Comparison of ENCODE assay signal across 21 cellular contexts in genomic region chr15:25427861-25428260, GRCh38.
"Had no signal": no experiment of that assay in that cellular context is flagged by ENCODE, and none has a peak within 500 bp of the region (broad histone marks: within the 10 kb centered on the region; RNA-seq: fewer than 3 reads in every experiment).

No MANE protein-coding gene starts in this region.

- ATAC-seq: esophagus mucosa; gastrocnemius medialis; heart right ventricle; left lung; psoas muscle; right lobe of liver; stimulated activated naive B cell treated with anti-CD40 and anti-IgM and Interleukin-4, amounts not matched to agents 10 μg/mL and 1 μg/mL and 100 μg/mL, for 72 hours; stimulated activated naive CD8-positive, alpha-beta T cell treated with anti-CD3 and anti-CD28 coated beads, Interleukin-15, amount 100 ng/mL, for 72 hours; upper lobe of right lung had no signal

- H3K4me3 Mint-ChIP-seq: nephron progenitor cell; stimulated activated naive B cell treated with anti-CD40 and anti-IgM and Interleukin-4, amounts not matched to agents 10 μg/mL and 1 μg/mL and 100 μg/mL, for 72 hours; stimulated activated naive CD8-positive, alpha-beta T cell treated with anti-CD3 and anti-CD28 coated beads, Interleukin-15, amount 100 ng/mL, for 72 hours had no signal

- H3K36me3 ChIP-seq: gastrocnemius medialis, heart right ventricle, left lung, right lobe of liver, tibial nerve, upper lobe of right lung, vagina had no signal

- H3K27ac Mint-ChIP-seq: nephron progenitor cell; stimulated activated naive B cell treated with anti-CD40 and anti-IgM and Interleukin-4, amounts not matched to agents 10 μg/mL and 1 μg/mL and 100 μg/mL, for 72 hours; stimulated activated naive CD8-positive, alpha-beta T cell treated with anti-CD3 and anti-CD28 coated beads, Interleukin-15, amount 100 ng/mL, for 72 hours had no signal

- H3K27me3 ChIP-seq: gastrocnemius medialis, heart right ventricle, left lung, right lobe of liver, testis, tibial nerve, upper lobe of right lung, vagina had no signal

- H3K9me3 ChIP-seq: gastrocnemius medialis, heart right ventricle, left lung, psoas muscle, right lobe of liver, testis, tibial nerve, upper lobe of right lung, vagina had no signal

- H3K27me3 Mint-ChIP-seq: stimulated activated naive B cell treated with anti-CD40 and anti-IgM and Interleukin-4, amounts not matched to agents 10 μg/mL and 1 μg/mL and 100 μg/mL, for 72 hours; stimulated activated naive CD8-positive, alpha-beta T cell treated with anti-CD3 and anti-CD28 coated beads, Interleukin-15, amount 100 ng/mL, for 72 hours had no signal

- H3K27ac ChIP-seq: coronary artery, heart right ventricle, left lung, psoas muscle, right lobe of liver, testis, tibial nerve, upper lobe of right lung, vagina had no signal

- H3K4me3 ChIP-seq: coronary artery, gastrocnemius medialis, heart right ventricle, left lung, lung, psoas muscle, right lobe of liver, testis, tibial nerve, upper lobe of right lung, vagina had no signal

- DNase-seq: effector CD4-positive, alpha-beta T cell; gastrocnemius medialis; heart right ventricle; left lung; mesenchymal stem cell; midbrain; nephron progenitor cell; psoas muscle; retina; right lobe of liver; stimulated activated CD4-positive, alpha-beta T cell treated with anti-CD3 and anti-CD28 coated beads, Interleukin-2, amount 100 ng/mL, for 24 hours; stimulated activated CD4-positive, alpha-beta T cell treated with anti-CD3 and anti-CD28 coated beads, Interleukin-4, amount 100 ng/mL, for 4 hours; stimulated activated naive B cell treated with anti-CD40 and anti-IgM and Interleukin-4, amounts not matched to agents 10 μg/mL and 1 μg/mL and 100 μg/mL, for 72 hours; stimulated activated naive CD8-positive, alpha-beta T cell treated with anti-CD3 and anti-CD28 coated beads, Interleukin-15, amount 100 ng/mL, for 72 hours; testis; upper lobe of right lung had no signal

- H3K4me1 Mint-ChIP-seq: nephron progenitor cell had no signal
